ENCODE assay signal across 9 cellular contexts in the genomic region with DNA sequence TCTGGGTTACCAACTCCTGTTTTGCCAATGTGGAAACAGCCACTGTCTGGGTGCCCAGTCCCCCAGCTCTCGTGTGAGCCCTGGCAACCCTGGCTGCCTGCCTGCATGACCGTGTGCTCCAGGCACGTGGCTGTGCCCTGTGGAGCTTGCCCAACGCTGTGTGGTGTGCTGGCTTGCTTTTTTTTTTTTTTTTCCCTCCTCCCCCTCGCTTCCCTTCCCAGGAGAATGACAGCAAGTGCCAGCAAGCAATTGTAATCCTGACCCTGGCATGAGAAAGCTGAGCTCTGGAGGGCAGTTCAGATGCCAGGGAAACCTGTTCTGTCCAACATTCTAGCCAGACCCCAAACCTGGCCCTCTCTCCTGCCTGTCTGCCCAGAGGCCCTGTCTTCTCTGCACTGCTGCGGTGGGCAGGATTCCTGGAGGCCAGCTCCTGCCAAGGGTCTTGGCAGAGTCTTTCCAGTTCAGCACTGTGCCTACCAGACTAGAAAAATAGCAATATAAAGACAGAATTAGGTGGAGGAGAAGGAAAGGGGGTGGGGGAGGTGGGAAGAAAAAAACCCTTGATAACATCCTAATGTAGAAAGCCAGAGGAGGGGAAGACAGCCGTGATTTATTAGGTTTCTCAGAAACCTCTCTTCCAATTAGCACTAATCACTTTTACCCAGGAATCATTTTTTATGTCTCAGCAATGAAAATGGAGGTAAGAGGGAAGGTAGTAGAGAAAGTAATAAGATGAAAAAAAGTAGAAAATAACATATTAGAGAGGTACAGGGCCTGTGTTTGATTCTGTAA. TPM values are rescaled to one million over a fixed set of nuclear protein-coding genes. Genes with fewer than 3 reads are reported as not detected.
DNase-seq lines count a peak whose midpoint lies in the region; TF ChIP-seq lines count a peak whose summit lies in the region.
"Had no signal": no experiment of that assay in that cellular context is flagged by ENCODE, and none has a peak within 500 bp of the region (broad histone marks: within the 10 kb centered on the region; RNA-seq: fewer than 3 reads in every experiment).

No MANE protein-coding gene starts in this region.

- in situ Hi-C loops in GM13976 (cut with MboI; ENCODE audit: low sequenced_read_pairs, unreplicated experiment), result no loop called here

- H3K27me3 ChIP-seq in right atrium auricular region (no peaks in the 10 kb centered on the region), sigmoid colon (no peaks in the 10 kb centered on the region)

- TF ChIP-seq POLR2A in sigmoid colon (IDR thresholded peaks at IDR 0.05), result no peak

- no peak for TF ChIP-seq CTCF in right atrium auricular region (IDR thresholded peaks at IDR 0.05)
- no peak for TF ChIP-seq CTCF in sigmoid colon (IDR thresholded peaks at IDR 0.05)
- no peak for TF ChIP-seq CTCF in GM13976 (IDR thresholded peaks at IDR 0.05; ENCODE audit: borderline replicate concordance, control extremely low read depth, extremely low read depth, insufficient read depth, missing control alignments)

- H3K4me1 ChIP-seq in right atrium auricular region, result peaks cover 0 to 82% of the 10 kb centered on the region in 2 donors
- peaks cover 0 to 98% (median 88%) of the 10 kb centered on the region in 4 donors for H3K4me1 ChIP-seq in sigmoid colon

- no peaks in the 10 kb centered on the region for H3K9me3 ChIP-seq in right atrium auricular region
- H3K9me3 ChIP-seq in sigmoid colon, result no peaks in the 10 kb centered on the region

- peak overlapping the region in 1 of 2 donors; percentile 15 for H3K4me3 ChIP-seq in right atrium auricular region
- H3K4me3 ChIP-seq in sigmoid colon, result peak overlapping the region in 2 of 4 donors; percentile 11 to 14

- peak in 3 of 4 donors; percentile 24 to 69 (median 49) for TF ChIP-seq EP300 in sigmoid colon (IDR thresholded peaks at IDR 0.05)

- intact Hi-C loops in sigmoid colon (cut with DNase I), result loop anchor here (5.0 kb wide), 1 partner anchor 459 kb away; no protein-coding TSS in a partner anchor

- WGBS in sigmoid colon, 2 donors, result 61 to 68% methylated on average over 7 of the region's 7 CpGs

- DNase-seq in GOT3 (lab: John Stamatoyannopoulos, UW) (peak; percentile 59), astrocyte of the hippocampus (ENCODE audit: low read depth, low spot score) (peak; percentile 82), right atrium auricular region (ENCODE audit: low spot score) (no peak), sigmoid colon (peak; percentile 93), GM13976 (ENCODE audit: low spot score) (no peak), NAMALWA (ENCODE audit: low spot score) (no peak), GM19240 (ENCODE audit: insufficient read length, low spot score) (no peak), NCI-H748 (lab: John Stamatoyannopoulos, UW; ENCODE audit: unreplicated experiment) (no peak)

- H3K27ac ChIP-seq in right atrium auricular region (peak overlapping the region; percentile 88 to 94), sigmoid colon (peak overlapping the region; percentile 81 to 97 (median 95))
- H3K27ac ChIP-seq: HL-60 had no signal

- no peaks in the 10 kb centered on the region for H3K36me3 ChIP-seq in right atrium auricular region
- H3K36me3 ChIP-seq in sigmoid colon, result no peaks in the 10 kb centered on the region

RNA-seq across cellular contexts. Expression of a gene that starts 9.0 kb away (rescaled TPM):
- 10 to 100 TPM; 36.9 to 38.4 TPM for total RNA-seq in right atrium auricular region
- 10 to 100 TPM; 41.7 to 54.0 (median 49.4) TPM for total RNA-seq in sigmoid colon
- 1 to 10 TPM in 2 of 3 donors, under 1 TPM in 1; 0.92 to 3.1 (median 3.0) TPM for polyA plus RNA-seq in sigmoid colon

Comparison
In these comparisons a context has a peak if more than half of its experiments do, and no peak if none do; other contexts are left out.
1. DNase-seq: peak in GOT3 (single experiment), astrocyte of the hippocampus (single experiment) and sigmoid colon (single experiment); none in right atrium auricular region (single experiment), GM13976 (single experiment), NAMALWA (single experiment), GM19240 (single experiment) and NCI-H748 (single experiment).